In the genomic region with DNA sequence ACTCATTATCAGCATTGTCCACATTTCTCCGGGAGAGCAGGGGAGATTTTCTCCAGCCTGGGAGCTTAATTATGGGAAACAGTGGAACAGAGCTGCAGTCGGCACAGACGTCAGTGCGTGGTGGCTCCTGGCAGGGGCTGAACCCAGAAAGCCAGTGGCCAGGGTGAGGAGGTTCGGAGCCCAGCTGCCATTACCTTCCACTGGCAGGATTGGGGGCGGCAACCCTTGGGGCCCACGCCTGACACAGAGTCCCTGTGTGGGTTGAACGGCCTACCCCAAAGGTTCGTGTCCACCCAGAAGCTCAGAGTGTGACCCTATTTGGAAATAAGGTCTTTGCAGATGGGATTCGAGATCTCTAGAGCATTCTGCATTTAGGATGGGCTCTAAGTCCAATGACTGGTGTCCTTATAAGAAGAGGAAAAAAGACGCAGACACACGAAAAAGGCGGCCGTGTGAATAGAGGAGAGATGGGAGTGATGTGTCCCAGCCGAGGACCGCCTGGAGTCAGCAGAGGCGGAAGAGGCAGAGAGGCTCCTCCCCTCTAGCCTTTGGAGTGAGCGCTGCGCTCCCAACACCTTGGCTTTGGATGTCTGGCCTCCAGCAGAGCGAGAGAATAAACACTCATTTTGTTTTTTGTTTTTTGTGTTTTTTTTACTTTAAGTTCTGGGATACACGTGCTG, we compare ENCODE assay signal across 1 cellular context.
TF ChIP-seq lines count a peak whose summit lies in the region.

No MANE protein-coding gene starts in this region.

TF ChIP-seq in HepG2, 621 proteins besides CTCF, POLR2A, EP300 and RAD21:
- TF ChIP-seq ZKSCAN1 (IDR thresholded peaks at IDR 0.05; ENCODE audit: low read length), result no peak
